ENCODE assay signal across 1 cellular context in the genomic region with DNA sequence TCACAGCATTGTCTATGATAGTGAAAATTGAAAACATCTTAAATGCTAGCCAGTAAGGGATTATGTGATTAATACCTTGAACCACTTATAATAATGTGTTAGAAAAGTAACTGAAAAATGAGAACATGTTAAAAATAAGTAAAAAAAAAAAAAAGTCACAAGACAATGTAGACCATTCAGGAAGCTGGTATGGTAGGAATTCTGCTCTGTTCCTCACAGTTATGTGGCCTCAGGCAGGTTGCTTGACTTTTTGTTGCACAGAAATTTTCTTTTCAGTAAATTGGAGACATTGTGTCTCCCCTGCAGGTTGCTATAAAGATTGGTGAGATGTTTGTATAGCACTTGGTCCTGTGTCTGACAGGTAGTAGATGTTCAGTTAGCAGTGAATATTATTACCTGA.
TF ChIP-seq lines count a peak whose summit lies in the region.

No MANE protein-coding gene starts in this region.

TF ChIP-seq in SK-N-SH treated with all-trans-retinoic acid at 6 μM for 48 hours, 23 proteins besides CTCF, POLR2A, EP300 and RAD21 (continued from another document):
- TF ChIP-seq, protein P1, sequence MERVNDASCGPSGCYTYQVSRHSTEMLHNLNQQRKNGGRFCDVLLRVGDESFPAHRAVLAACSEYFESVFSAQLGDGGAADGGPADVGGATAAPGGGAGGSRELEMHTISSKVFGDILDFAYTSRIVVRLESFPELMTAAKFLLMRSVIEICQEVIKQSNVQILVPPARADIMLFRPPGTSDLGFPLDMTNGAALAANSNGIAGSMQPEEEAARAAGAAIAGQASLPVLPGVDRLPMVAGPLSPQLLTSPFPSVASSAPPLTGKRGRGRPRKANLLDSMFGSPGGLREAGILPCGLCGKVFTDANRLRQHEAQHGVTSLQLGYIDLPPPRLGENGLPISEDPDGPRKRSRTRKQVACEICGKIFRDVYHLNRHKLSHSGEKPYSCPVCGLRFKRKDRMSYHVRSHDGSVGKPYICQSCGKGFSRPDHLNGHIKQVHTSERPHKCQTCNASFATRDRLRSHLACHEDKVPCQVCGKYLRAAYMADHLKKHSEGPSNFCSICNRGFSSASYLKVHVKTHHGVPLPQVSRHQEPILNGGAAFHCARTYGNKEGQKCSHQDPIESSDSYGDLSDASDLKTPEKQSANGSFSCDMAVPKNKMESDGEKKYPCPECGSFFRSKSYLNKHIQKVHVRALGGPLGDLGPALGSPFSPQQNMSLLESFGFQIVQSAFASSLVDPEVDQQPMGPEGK (CRISPR knock-in tag; IDR thresholded peaks at IDR 0.05; ENCODE audit: borderline replicate concordance), result no peak
- TF ChIP-seq CSDC2 (CRISPR knock-in tag; IDR thresholded peaks at IDR 0.05) (no peak), PPARA (CRISPR knock-in tag; IDR thresholded peaks at IDR 0.05; ENCODE audit: borderline replicate concordance) (no peak), ARNTL (CRISPR knock-in tag; IDR thresholded peaks at IDR 0.05; ENCODE audit: borderline replicate concordance, low read depth) (no peak), BACH2 (CRISPR knock-in tag; IDR thresholded peaks at IDR 0.05; ENCODE audit: borderline replicate concordance) (no peak), ZC3H10 (CRISPR knock-in tag; IDR thresholded peaks at IDR 0.05) (no peak), ZFP3 (CRISPR knock-in tag; IDR thresholded peaks at IDR 0.05) (no peak)
- TF ChIP-seq, protein P2, sequence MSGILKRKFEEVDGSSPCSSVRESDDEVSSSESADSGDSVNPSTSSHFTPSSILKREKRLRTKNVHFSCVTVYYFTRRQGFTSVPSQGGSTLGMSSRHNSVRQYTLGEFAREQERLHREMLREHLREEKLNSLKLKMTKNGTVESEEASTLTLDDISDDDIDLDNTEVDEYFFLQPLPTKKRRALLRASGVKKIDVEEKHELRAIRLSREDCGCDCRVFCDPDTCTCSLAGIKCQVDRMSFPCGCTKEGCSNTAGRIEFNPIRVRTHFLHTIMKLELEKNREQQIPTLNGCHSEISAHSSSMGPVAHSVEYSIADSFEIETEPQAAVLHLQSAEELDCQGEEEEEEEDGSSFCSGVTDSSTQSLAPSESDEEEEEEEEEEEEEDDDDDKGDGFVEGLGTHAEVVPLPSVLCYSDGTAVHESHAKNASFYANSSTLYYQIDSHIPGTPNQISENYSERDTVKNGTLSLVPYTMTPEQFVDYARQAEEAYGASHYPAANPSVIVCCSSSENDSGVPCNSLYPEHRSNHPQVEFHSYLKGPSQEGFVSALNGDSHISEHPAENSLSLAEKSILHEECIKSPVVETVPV (CRISPR knock-in tag; IDR thresholded peaks at IDR 0.05), result no peak
- TF ChIP-seq, protein P3, sequence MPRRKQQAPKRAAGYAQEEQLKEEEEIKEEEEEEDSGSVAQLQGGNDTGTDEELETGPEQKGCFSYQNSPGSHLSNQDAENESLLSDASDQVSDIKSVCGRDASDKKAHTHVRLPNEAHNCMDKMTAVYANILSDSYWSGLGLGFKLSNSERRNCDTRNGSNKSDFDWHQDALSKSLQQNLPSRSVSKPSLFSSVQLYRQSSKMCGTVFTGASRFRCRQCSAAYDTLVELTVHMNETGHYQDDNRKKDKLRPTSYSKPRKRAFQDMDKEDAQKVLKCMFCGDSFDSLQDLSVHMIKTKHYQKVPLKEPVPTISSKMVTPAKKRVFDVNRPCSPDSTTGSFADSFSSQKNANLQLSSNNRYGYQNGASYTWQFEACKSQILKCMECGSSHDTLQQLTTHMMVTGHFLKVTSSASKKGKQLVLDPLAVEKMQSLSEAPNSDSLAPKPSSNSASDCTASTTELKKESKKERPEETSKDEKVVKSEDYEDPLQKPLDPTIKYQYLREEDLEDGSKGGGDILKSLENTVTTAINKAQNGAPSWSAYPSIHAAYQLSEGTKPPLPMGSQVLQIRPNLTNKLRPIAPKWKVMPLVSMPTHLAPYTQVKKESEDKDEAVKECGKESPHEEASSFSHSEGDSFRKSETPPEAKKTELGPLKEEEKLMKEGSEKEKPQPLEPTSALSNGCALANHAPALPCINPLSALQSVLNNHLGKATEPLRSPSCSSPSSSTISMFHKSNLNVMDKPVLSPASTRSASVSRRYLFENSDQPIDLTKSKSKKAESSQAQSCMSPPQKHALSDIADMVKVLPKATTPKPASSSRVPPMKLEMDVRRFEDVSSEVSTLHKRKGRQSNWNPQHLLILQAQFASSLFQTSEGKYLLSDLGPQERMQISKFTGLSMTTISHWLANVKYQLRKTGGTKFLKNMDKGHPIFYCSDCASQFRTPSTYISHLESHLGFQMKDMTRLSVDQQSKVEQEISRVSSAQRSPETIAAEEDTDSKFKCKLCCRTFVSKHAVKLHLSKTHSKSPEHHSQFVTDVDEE (CRISPR knock-in tag; IDR thresholded peaks at IDR 0.05), result no peak
- TF ChIP-seq, protein P4, sequence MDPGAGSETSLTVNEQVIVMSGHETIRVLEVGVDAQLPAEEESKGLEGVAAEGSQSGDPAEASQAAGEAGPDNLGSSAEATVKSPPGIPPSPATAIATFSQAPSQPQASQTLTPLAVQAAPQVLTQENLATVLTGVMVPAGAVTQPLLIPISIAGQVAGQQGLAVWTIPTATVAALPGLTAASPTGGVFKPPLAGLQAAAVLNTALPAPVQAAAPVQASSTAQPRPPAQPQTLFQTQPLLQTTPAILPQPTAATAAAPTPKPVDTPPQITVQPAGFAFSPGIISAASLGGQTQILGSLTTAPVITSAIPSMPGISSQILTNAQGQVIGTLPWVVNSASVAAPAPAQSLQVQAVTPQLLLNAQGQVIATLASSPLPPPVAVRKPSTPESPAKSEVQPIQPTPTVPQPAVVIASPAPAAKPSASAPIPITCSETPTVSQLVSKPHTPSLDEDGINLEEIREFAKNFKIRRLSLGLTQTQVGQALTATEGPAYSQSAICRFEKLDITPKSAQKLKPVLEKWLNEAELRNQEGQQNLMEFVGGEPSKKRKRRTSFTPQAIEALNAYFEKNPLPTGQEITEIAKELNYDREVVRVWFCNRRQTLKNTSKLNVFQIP (CRISPR knock-in tag; IDR thresholded peaks at IDR 0.05; ENCODE audit: borderline replicate concordance, low read depth), result no peak
